In genomic region chr15:43193710-43194109, GRCh38 we compare ENCODE assay signal across 25 cellular contexts. TPM values are rescaled to one million over a fixed set of nuclear protein-coding genes. Genes with fewer than 3 reads are reported as not detected.
"Had no signal": no experiment of that assay in that cellular context is flagged by ENCODE, and none has a peak within 500 bp of the region (broad histone marks: within the 10 kb centered on the region; RNA-seq: fewer than 3 reads in every experiment).

No MANE protein-coding gene starts in this region.

- H3K4me3 ChIP-seq: MG63 had no signal

- H3K27me3 ChIP-seq: MG63 had no signal

- H3K9me3 ChIP-seq: MG63, SK-N-SH had no signal

- DNase-seq: KBM-7, MG63, NCI-H1092, NCI-H1105 treated with DMSO at 0.1 percent for 48 hours, NCI-H1417 treated with DMSO at 0.1 percent for 48 hours, NCI-H146, NCI-H1694 treated with DMSO at 0.1 percent for 48 hours, NCI-H2029, NCI-H2081 treated with DMSO at 0.1 percent for 48 hours, NCI-H2171, NCI-H226, NCI-H446, NCI-H510A, NCI-H524 treated with DMSO at 0.1 percent for 48 hours, NCI-H69, NCI-H774, Right ventricle myocardium superior, RPMI8226, SK-N-SH, SW 1271 had no signal

- H3K9ac ChIP-seq: SK-N-SH had no signal

- H3K4me2 ChIP-seq: SK-N-SH had no signal

- FAIRE-seq: RCC 7860 had no signal

RNA-seq across cellular contexts. Expression of gene EPB42, which starts 27.1 kb away (rescaled TPM):
- total RNA-seq: HT-29, LHCN-M2, SK-MEL-5 had no signal
- polyA plus RNA-seq: IgD-negative memory B cell, SK-N-SH had no signal
